Comparison of ENCODE assay signal across 34 cellular contexts in the genomic region with DNA sequence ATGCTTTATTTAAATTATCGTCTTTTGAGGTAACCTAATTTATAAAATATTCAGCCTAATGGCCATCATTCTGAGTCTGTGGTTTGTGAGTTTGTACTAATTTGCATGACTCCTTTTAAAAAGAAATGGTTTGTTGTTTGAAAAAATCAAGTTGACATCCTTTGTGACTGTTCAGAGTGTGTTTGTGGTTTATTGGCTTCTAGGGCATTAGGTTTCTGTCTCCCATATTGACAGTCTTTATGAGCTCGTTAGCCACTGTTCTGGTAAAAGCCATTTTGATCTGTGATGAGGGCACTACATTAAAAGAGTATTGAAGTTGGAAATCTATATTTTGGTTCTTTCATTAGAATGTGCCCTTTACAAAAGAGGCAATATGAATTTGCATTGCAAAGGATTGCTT.
DNase-seq lines count a peak whose midpoint lies in the region; ATAC-seq, FAIRE-seq and TF ChIP-seq lines count a peak whose summit lies in the region.
"Had no signal": no experiment of that assay in that cellular context is flagged by ENCODE, and none has a peak within 500 bp of the region (broad histone marks: within the 10 kb centered on the region; RNA-seq: fewer than 3 reads in every experiment).

No MANE protein-coding gene starts in this region.

- TF ChIP-seq CTCF in CD14-positive monocyte (IDR thresholded peaks at IDR 0.05) (no peak), Loucy (conservative IDR thresholded peaks at IDR 0.05; ENCODE audit: low read length) (no peak), GM12878 (IDR thresholded peaks at IDR 0.05 in 2 of 3, conservative IDR thresholded peaks at IDR 0.05 in 1 of 3; ENCODE audit: control insufficient read depth in 2 of 3, extremely low read depth in 1 of 3, insufficient read depth in 1 of 3, low read depth in 3 of 3, low read length in 3 of 3) (no peak), tibial nerve (IDR thresholded peaks at IDR 0.05) (no peak)

- H3K9ac ChIP-seq in Loucy (ENCODE audit: low read depth, low read length, poor library complexity, severe bottlenecking), result no peak overlapping the region
- no peak overlapping the region for H3K9ac ChIP-seq in GM12878 (ENCODE audit: control insufficient read depth, insufficient read depth, low read length)

- intact Hi-C loops in CD14-positive monocyte (cut with micrococcal nuclease) (loop anchor here in 1 of 2 donors (2.0 to 5.0 kb wide), 2 partner anchors 77 to 400 kb away; no protein-coding TSS in a partner anchor), GM12878 (cut with micrococcal nuclease; ENCODE audit: unreplicated experiment) (no loop called here)

- POLR2A ChIA-PET in GM12878 (lab: Charles Lee), result no interaction called here

- TF ChIP-seq POLR2A in GM12878 (IDR thresholded peaks at IDR 0.05; ENCODE audit: low read depth, low read length) (no peak), tibial nerve (IDR thresholded peaks at IDR 0.05) (no peak)

- no peaks in the 10 kb centered on the region for H4K20me1 ChIP-seq in Loucy (ENCODE audit: insufficient read depth, low read length, poor library complexity, severe bottlenecking)
- H4K20me1 ChIP-seq in GM12878 (ENCODE audit: control insufficient read depth, insufficient read depth), result no peaks in the 10 kb centered on the region
- H4K20me1 ChIP-seq: BLaER1 treated with 17β-estradiol and CSF1 and Interleukin-3, amounts not matched to agents 10 nM and 100 nM had no signal

- CTCF ChIA-PET in GM12878 (lab: Yijun Ruan, JAX), result interaction anchor here (1.2 kb wide), 2 partner anchors 203 to 330 kb away, joined by 3 to 6 read pairs; no protein-coding TSS in a partner anchor

- peak; percentile 31 for DNase-seq in DMS79 treated with DMSO at 0.1 percent for 48 hours (lab: John Stamatoyannopoulos, UW)
- no peak for DNase-seq in DMS79 (lab: John Stamatoyannopoulos, UW)
- DNase-seq in CD14-positive monocyte (ENCODE audit: low spot score), result no peak
- no peak for DNase-seq in GM12878 (ENCODE audit: low read depth, low spot score)
- DNase-seq in tibial nerve (ENCODE audit: low spot score in 2 of 2), result no peak
- DNase-seq in NCI-H2196 treated with DMSO at 0.1 percent for 48 hours (lab: John Stamatoyannopoulos, UW; ENCODE audit: unreplicated experiment), result no peak
- DNase-seq: activated CD4-positive, alpha-beta T cell treated with anti-CD3 and anti-CD28 coated beads, Interleukin-2, amount 50 U/mL, for 48 hours; activated T-cell treated with anti-CD3 and anti-CD28 coated beads for 4 hours; caudate nucleus; foreskin fibroblast; H7; head of caudate nucleus; islet precursor cell; KBM-7; left ventricle myocardium inferior; mesenchymal stem cell; NCI-H1436 treated with DMSO at 0.1 percent for 48 hours; NCI-H2081 treated with DMSO at 0.1 percent for 48 hours; NCI-H510A treated with DMSO at 0.1 percent for 48 hours; pancreas; retina; Right ventricle myocardium superior; stimulated activated naive CD4-positive, alpha-beta T cell had no signal

- H3K27ac Mint-ChIP-seq in CD14-positive monocyte, result peak overlapping the region; percentile 88 to 97 (median 93)

- H3K9me3 Mint-ChIP-seq in CD14-positive monocyte, result peaks cover 0 to 10% (median 4%) of the 10 kb centered on the region in 7 donors

- FAIRE-seq in GM12878 (lab: Jason Lieb, UNC), result no peak
- FAIRE-seq: endometrium, GM12891, HTR-8/SVneo, pancreas had no signal

- peaks cover 3% of the 10 kb centered on the region in 2 donors for H3K36me3 Mint-ChIP-seq in CD14-positive monocyte

- H3K27ac ChIP-seq in GM12878 (ENCODE audit: control insufficient read depth, insufficient read depth) (no peak overlapping the region), tibial nerve (no peak overlapping the region)
- H3K27ac ChIP-seq: 22Rv1, esophagus muscularis mucosa, pancreas, skin epidermis had no signal

- H3K36me3 ChIP-seq in Loucy (ENCODE audit: insufficient read depth, low read length) (no peaks in the 10 kb centered on the region), GM12878 (ENCODE audit: control insufficient read depth in 2 of 2, insufficient read depth in 2 of 2, low read length in 1 of 2) (no peaks in the 10 kb centered on the region), tibial nerve (no peaks in the 10 kb centered on the region)
- H3K36me3 ChIP-seq: BLaER1 treated with 17β-estradiol and CSF1 and Interleukin-3, amounts not matched to agents 10 nM and 100 nM; esophagus muscularis mucosa; left ventricle myocardium inferior; pancreas had no signal

- no peaks in the 10 kb centered on the region for H3K79me2 ChIP-seq in Loucy (ENCODE audit: insufficient read depth, low read length)
- no peaks in the 10 kb centered on the region for H3K79me2 ChIP-seq in GM12878 (ENCODE audit: control insufficient read depth, insufficient read depth, low read length)

- no peak for TF ChIP-seq RAD21 in GM12878 (IDR thresholded peaks at IDR 0.05; ENCODE audit: insufficient read depth, low read depth, low read length)

- BruUV-seq in GM12878 (replicated peaks; lab: Mats Ljungman, UMichigan), result no TSS peak

- TF ChIP-seq EP300 in GM12878 (IDR thresholded peaks at IDR 0.05; ENCODE audit: borderline replicate concordance in 1 of 2, control insufficient read depth in 1 of 2, low read depth in 2 of 2, low read length in 2 of 2) (no peak), tibial nerve (IDR thresholded peaks at IDR 0.05) (no peak)

- RAD21 ChIA-PET in GM12878 (lab: Charles Lee; ENCODE audit: unreplicated experiment), result no interaction called here

- H3K4me1 Mint-ChIP-seq in CD14-positive monocyte, result peaks cover 42% of the 10 kb centered on the region

- no peak overlapping the region for H3K4me3 Mint-ChIP-seq in CD14-positive monocyte
- H3K4me3 Mint-ChIP-seq: neural crest cell had no signal

- in situ Hi-C loops in GM12878 (cut with MboI), result loop anchor here (5.0 kb wide), 1 partner anchor 330 kb away; no protein-coding TSS in a partner anchor

- H3K9me2 ChIP-seq in Loucy (replicated peaks; ENCODE audit: low read depth, low read length), result no peaks in the 10 kb centered on the region

- H3K4me1 ChIP-seq in Loucy (ENCODE audit: insufficient read depth, low read length, poor library complexity, severe bottlenecking) (peaks cover 49% of the 10 kb centered on the region), GM12878 (ENCODE audit: control insufficient read depth, insufficient read depth, low read length) (no peaks in the 10 kb centered on the region), tibial nerve (peaks cover 0 to 49% (median 10%) of the 10 kb centered on the region in 4 donors)

- peaks cover 0 to 10% (median 0%) of the 10 kb centered on the region in 3 donors for H3K27me3 Mint-ChIP-seq in CD14-positive monocyte (ENCODE audit: low read depth in 3 of 3)

- H3K27me3 ChIP-seq in Loucy (ENCODE audit: insufficient read depth, low read length, poor library complexity, severe bottlenecking) (no peaks in the 10 kb centered on the region), GM12878 (replicated peaks in 1 of 2; ENCODE audit: control insufficient read depth in 2 of 2, insufficient read depth in 2 of 2, low read length in 1 of 2) (no peaks in the 10 kb centered on the region), tibial nerve (no peaks in the 10 kb centered on the region)
- H3K27me3 ChIP-seq: BLaER1 treated with 17β-estradiol and CSF1 and Interleukin-3, amounts not matched to agents 10 nM and 100 nM; esophagus muscularis mucosa; pancreas had no signal

- 0 out of 2 replicates have a peak, but pooled peaks cover 5% of the 10 kb centered on the region for H3F3A ChIP-seq in Loucy (ENCODE audit: low read depth)

- peak overlapping the region; percentile 11 for H3K4me2 ChIP-seq in Loucy (ENCODE audit: low read depth, low read length, poor library complexity, severe bottlenecking)
- H3K4me2 ChIP-seq in GM12878 (ENCODE audit: control insufficient read depth, insufficient read depth), result no peak overlapping the region

- H2AFZ ChIP-seq in Loucy (ENCODE audit: low read length), result no peak overlapping the region
- no peak overlapping the region for H2AFZ ChIP-seq in GM12878 (ENCODE audit: control insufficient read depth, low read depth, low read length)

- ATAC-seq in GM12878 (no peak; the same call in 2 of the 3 replicates), GM21717 (IDR thresholded peaks at IDR 0.05; ENCODE audit: unreplicated experiment) (no peak)
- ATAC-seq: activated CD4-positive, CD25-positive, alpha-beta regulatory T cell treated with anti-CD3 and anti-CD28 coated beads, Interleukin-2, amount 50 U/mL, for 24 hours; pancreas had no signal

- WGBS in GM12878 (ENCODE audit: insufficient coverage, insufficient replicate concordance, low lambda C conversion rate, missing lambda C conversion rate), result 48% methylated on average over 2 of the region's 2 CpGs
- 86 to 88% methylated on average over 2 of the region's 2 CpGs for WGBS in tibial nerve, 2 donors

- peaks cover 5% of the 10 kb centered on the region; the same call in 1 of the 2 replicates for H3K9me3 ChIP-seq in Loucy (ENCODE audit: insufficient read depth, low read depth, low read length)
- no peaks in the 10 kb centered on the region for H3K9me3 ChIP-seq in GM12878 (replicated peaks; ENCODE audit: control insufficient read depth, insufficient read depth, low read length)
- H3K9me3 ChIP-seq in tibial nerve, result no peaks in the 10 kb centered on the region
- H3K9me3 ChIP-seq: esophagus muscularis mucosa, left ventricle myocardium inferior, pancreas had no signal

- H3K4me3 ChIP-seq in Loucy (ENCODE audit: low read length, poor library complexity, severe bottlenecking) (no peak overlapping the region), GM12878 (no peak overlapping the region), tibial nerve (no peak overlapping the region)
- H3K4me3 ChIP-seq: BLaER1 treated with 17β-estradiol and CSF1 and Interleukin-3, amounts not matched to agents 10 nM and 100 nM; esophagus muscularis mucosa; left ventricle myocardium inferior; pancreas; skin epidermis had no signal

- SMC1A ChIA-PET in GM12878 (lab: Charles Lee; ENCODE audit: uncharacterized antibody, unreplicated experiment), result interaction anchor here (0.5 kb wide), 1 partner anchor 35 kb away, joined by 3 read pairs; no protein-coding TSS in a partner anchor

TF ChIP-seq in GM12878, 131 proteins besides CTCF, POLR2A, EP300 and RAD21:
- TF ChIP-seq RUNX3 (IDR thresholded peaks at IDR 0.05; ENCODE audit: low read length) (peak; percentile 20; the same call in 1 of the 2 replicates), MTA2 (IDR thresholded peaks at IDR 0.05; ENCODE audit: low read depth) (peak; percentile 56), PAX5 (IDR thresholded peaks at IDR 0.05; ENCODE audit: borderline replicate concordance, low read depth, low read length) (no peak)
